In the genomic region with DNA sequence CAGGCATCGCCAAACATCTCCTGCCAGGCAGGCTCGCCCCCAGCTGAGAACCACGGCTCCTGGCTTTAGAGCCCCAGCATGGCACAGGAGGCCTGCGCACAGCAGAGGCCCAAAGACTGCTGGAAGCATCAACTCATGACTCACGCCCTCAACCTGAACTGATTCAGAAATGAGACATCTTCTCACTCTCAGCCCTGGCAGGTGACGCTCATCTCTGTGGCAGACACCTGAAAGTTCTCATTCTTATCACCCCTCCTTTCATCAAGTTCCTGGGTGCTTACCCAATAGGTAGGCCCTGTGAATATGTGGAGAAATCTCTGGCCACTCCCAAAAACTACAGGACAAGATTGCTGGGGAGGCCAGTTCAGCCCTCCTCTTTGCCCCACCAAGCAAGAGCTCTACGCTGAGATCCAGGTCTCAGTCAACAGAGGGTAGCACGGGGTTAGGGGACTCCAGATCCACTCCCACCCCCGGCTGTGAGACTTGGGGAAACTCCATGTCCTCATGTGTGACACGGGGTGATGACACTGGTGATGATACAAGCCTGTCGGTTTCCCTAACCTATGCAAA, we compare ENCODE assay signal across 1 cellular context.
TF ChIP-seq lines count a peak whose summit lies in the region.

No MANE protein-coding gene starts in this region.

TF ChIP-seq in IMR-90, 13 proteins besides CTCF, POLR2A, EP300 and RAD21 (continued from another document):
- TF ChIP-seq USF2 (IDR thresholded peaks at IDR 0.05; ENCODE audit: low read depth, low read length) (no peak), SMC3 (IDR thresholded peaks at IDR 0.05; ENCODE audit: low read depth, low read length) (no peak), MAZ (IDR thresholded peaks at IDR 0.05; ENCODE audit: borderline replicate concordance, low read depth, low read length) (no peak), FOS (IDR thresholded peaks at IDR 0.05; ENCODE audit: low read depth, low read length) (no peak), CHD1 (IDR thresholded peaks at IDR 0.05; ENCODE audit: low read depth, low read length) (no peak), RFX5 (IDR thresholded peaks at IDR 0.05; ENCODE audit: low read depth, low read length) (no peak), MAFK (IDR thresholded peaks at IDR 0.05; ENCODE audit: low read depth, low read length) (no peak), NFE2L2 (IDR thresholded peaks at IDR 0.05; ENCODE audit: low read depth, low read length) (no peak), MXI1 (IDR thresholded peaks at IDR 0.05; ENCODE audit: borderline replicate concordance, low read depth, low read length) (no peak), RCOR1 (IDR thresholded peaks at IDR 0.05; ENCODE audit: insufficient replicate concordance, low read length) (no peak), ELK1 (IDR thresholded peaks at IDR 0.05; ENCODE audit: borderline replicate concordance, low read depth, low read length) (no peak), BHLHE40 (IDR thresholded peaks at IDR 0.05; ENCODE audit: low read depth, low read length) (no peak)
